8 cellular contexts compared by ENCODE assay signal in the genomic region with DNA sequence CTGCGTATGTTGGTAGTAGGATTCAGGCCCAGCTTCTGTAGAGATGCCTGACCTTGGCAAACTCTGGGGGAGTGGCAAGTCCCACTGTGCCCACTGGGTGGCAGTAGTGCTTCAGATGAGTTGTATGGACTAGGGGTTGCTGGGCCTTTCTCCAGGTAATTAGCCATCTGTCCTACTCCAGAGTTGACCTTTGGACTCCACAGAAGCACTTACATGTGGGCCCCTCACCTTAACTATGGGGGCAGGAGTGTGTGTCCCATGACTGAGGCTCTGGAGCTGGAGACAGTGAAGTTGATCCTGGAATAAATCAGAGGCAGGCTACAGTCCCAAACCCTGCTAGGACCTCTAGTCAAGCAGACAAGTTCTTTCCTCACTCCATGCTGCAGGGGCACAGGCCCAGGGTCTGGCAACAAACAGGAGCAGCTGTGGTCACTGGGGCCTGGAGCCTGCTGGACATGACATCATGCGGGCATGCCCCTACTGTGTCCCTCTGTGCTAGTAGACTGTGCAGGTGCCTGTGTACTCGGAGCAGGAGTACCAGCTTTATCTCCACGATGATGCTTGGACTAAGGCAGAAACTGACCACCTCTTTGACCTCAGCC. TPM values are rescaled to one million over a fixed set of nuclear protein-coding genes. Genes with fewer than 3 reads are reported as not detected.
DNase-seq lines count a peak whose midpoint lies in the region; ATAC-seq and TF ChIP-seq lines count a peak whose summit lies in the region.

No MANE protein-coding gene starts in this region.

- no peak for TF ChIP-seq EP300 in suprapubic skin (IDR thresholded peaks at IDR 0.05)

- H3K27me3 ChIP-seq in RWPE2 (ENCODE audit: insufficient read depth, poor library complexity, severe bottlenecking) (no peaks in the 10 kb centered on the region), suprapubic skin (no peaks in the 10 kb centered on the region)

- ATAC-seq in RWPE2 (ENCODE audit: low read depth) (peak; percentile 57), HG03159 (IDR thresholded peaks at IDR 0.05; ENCODE audit: unreplicated experiment) (no peak)

- no peak for TF ChIP-seq POLR2A in suprapubic skin (IDR thresholded peaks at IDR 0.05)

- DNase-seq in EL (peak; percentile 66), LNCaP clone FGC (ENCODE audit: low read depth) (peak; percentile 30), RWPE2 (ENCODE audit: low spot score) (no peak), fibroblast of villous mesenchyme (ENCODE audit: low read depth) (peak; percentile 68), nucleus accumbens (lab: John Stamatoyannopoulos, UW) (peak in 47 of 56 donors; percentile 20 to 87 (median 60)), suprapubic skin (ENCODE audit: low spot score in 2 of 2) (no peak)
- peak; percentile 48 for DNase-seq in activated T-helper 9 cell treated with anti-CD3 and anti-CD28 coated beads, Interleukin-2, amount 50 U/mL, for 16 hours (ENCODE audit: low read depth)

- H3K9me3 ChIP-seq in RWPE2 (ENCODE audit: severe bottlenecking) (no peaks in the 10 kb centered on the region), suprapubic skin (no peaks in the 10 kb centered on the region)

- H3K4me3 ChIP-seq in LNCaP clone FGC (ENCODE audit: low read depth, low read length), result no peak overlapping the region
- no peak overlapping the region for H3K4me3 ChIP-seq in RWPE2 (ENCODE audit: severe bottlenecking)
- H3K4me3 ChIP-seq in fibroblast of villous mesenchyme (ENCODE audit: low read depth, low read length), result no peak overlapping the region
- no peak overlapping the region for H3K4me3 ChIP-seq in suprapubic skin

- TF ChIP-seq CTCF in LNCaP clone FGC (IDR thresholded peaks at IDR 0.05; ENCODE audit: control insufficient read depth, extremely low read depth, insufficient read depth) (peak; percentile 89), RWPE2 (IDR thresholded peaks at IDR 0.05; ENCODE audit: poor library complexity, severe bottlenecking) (peak; percentile 89), fibroblast of villous mesenchyme (IDR thresholded peaks at IDR 0.05; ENCODE audit: insufficient read depth, low read depth, low read length) (peak; percentile 93), suprapubic skin (IDR thresholded peaks at IDR 0.05) (peak; percentile 84 to 88)

- H3K27ac ChIP-seq in RWPE2 (ENCODE audit: poor library complexity, severe bottlenecking) (no peak overlapping the region), suprapubic skin (no peak overlapping the region)

- WGBS in suprapubic skin, result 54% methylated on average over 3 of the region's 4 CpGs

- H3K36me3 ChIP-seq in RWPE2 (ENCODE audit: low read depth), result peaks cover 57% of the 10 kb centered on the region
- H3K36me3 ChIP-seq in suprapubic skin, result peaks cover 62% of the 10 kb centered on the region

- no peaks in the 10 kb centered on the region for H3K4me1 ChIP-seq in RWPE2 (ENCODE audit: insufficient read depth, poor library complexity, severe bottlenecking)
- H3K4me1 ChIP-seq in suprapubic skin, result peaks cover 15% of the 10 kb centered on the region

RNA-seq across cellular contexts. Expression of a gene that starts 4.6 kb away (rescaled TPM):
- total RNA-seq in fibroblast of villous mesenchyme (14.7 and 19.0 TPM in 2 replicates), suprapubic skin (100 to 1,000 TPM in 1 of 4 donors, 10 to 100 TPM in 3; 44.2 to 102 (median 52.6) TPM)

Comparison
In these comparisons a context has a peak if more than half of its experiments do, and no peak if none do; other contexts are left out.
1. DNase-seq: peak in EL (single experiment), LNCaP clone FGC (single experiment), activated T-helper 9 cell treated with anti-CD3 and anti-CD28 coated beads, Interleukin-2, amount 50 U/mL, for 16 hours (single experiment), fibroblast of villous mesenchyme (single experiment) and nucleus accumbens (47 of 56); none in RWPE2 (single experiment) and suprapubic skin (0 of 2).
2. Peak in every context shown above with its lines, with median percentiles within 50 percentile points of each other: CTCF ChIP-seq.